11 cellular contexts compared by ENCODE assay signal in genomic region chr21:22314963-22315362, GRCh38.
"Had no signal": no experiment of that assay in that cellular context is flagged by ENCODE, and none has a peak within 500 bp of the region (broad histone marks: within the 10 kb centered on the region; RNA-seq: fewer than 3 reads in every experiment).

No MANE protein-coding gene starts in this region.

- H3K4me2 ChIP-seq: GM23338 had no signal

- DNase-seq: GM23248, GOT3, H7, H9, HCEC 1CT, HFFc6 had no signal

- H3K27ac ChIP-seq: GM23248 had no signal

- H3K4me1 ChIP-seq: HAP-1 had no signal

- H3K9ac ChIP-seq: GM23248 had no signal

- H2AFZ ChIP-seq: GM23248, GM23338 had no signal

- H3K36me3 ChIP-seq: HAP-1 had no signal

- FAIRE-seq: H1, H54 had no signal

- H3K4me3 ChIP-seq: GM23248, GM23338, HAP-1 had no signal

- ATAC-seq: GM23338, HCT116 had no signal
